ENCODE assay signal across 1 cellular context in the genomic region with DNA sequence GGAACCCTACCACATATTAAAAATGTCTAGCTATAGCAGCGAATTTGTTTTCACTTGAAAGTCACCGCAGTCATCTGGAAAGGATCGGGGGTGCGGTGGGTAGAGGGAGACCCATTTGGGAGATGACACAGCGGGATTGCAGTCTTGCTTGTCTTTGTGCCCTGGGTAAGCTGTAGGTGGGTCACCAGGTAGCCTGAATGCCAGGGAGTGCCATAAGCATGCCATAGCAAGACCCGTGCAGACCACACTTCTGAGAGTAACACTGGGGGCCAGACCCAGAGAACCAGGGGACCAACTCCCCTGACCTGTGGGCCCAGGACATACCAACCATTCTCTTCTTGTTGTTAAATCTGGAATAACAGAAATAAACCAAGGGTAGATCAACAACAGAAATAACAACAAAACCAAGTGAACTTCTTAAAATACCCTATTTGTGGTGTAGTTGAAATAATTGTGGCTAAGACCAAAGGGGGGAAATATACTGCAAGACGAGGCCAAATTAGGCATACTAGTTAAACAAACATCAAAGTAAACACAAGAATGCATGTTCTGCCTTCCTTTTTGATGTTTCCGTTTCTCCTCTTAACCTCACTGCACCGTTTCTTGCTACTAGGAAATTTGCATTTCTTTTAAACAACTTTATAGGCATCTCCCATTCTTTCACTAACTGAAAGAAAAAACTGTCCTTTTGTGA.
TF ChIP-seq lines count a peak whose summit lies in the region.

No MANE protein-coding gene starts in this region.

TF ChIP-seq in HepG2, 621 proteins besides CTCF, POLR2A, EP300 and RAD21 (continued from another document):
- no peak for TF ChIP-seq ZNF17 (CRISPR knock-in tag; IDR thresholded peaks at IDR 0.05)
- TF ChIP-seq ZNF446 (CRISPR knock-in tag; IDR thresholded peaks at IDR 0.05) = no peak
- no peak for TF ChIP-seq ZNF770 (CRISPR knock-in tag; IDR thresholded peaks at IDR 0.05)
- no peak for TF ChIP-seq REXO4 (CRISPR knock-in tag; IDR thresholded peaks at IDR 0.05; ENCODE audit: borderline replicate concordance)
- no peak for TF ChIP-seq DR1 (CRISPR knock-in tag; IDR thresholded peaks at IDR 0.05)
- no peak for TF ChIP-seq ZNF160 (CRISPR knock-in tag; IDR thresholded peaks at IDR 0.05)
- TF ChIP-seq EED (CRISPR knock-in tag; IDR thresholded peaks at IDR 0.05) = no peak
- no peak for TF ChIP-seq SP5 (CRISPR knock-in tag; IDR thresholded peaks at IDR 0.05; ENCODE audit: borderline replicate concordance, low read depth)
- no peak for TF ChIP-seq ZNF512 (CRISPR knock-in tag; IDR thresholded peaks at IDR 0.05)
- no peak for TF ChIP-seq ZKSCAN1 (IDR thresholded peaks at IDR 0.05; ENCODE audit: low read length)
- no peak for TF ChIP-seq ZNF512B (CRISPR knock-in tag; IDR thresholded peaks at IDR 0.05; ENCODE audit: borderline replicate concordance)
- no peak for TF ChIP-seq JARID2 (CRISPR knock-in tag; IDR thresholded peaks at IDR 0.05; ENCODE audit: insufficient replicate concordance)
- TF ChIP-seq HNRNPH1 (optimal IDR thresholded peaks at IDR 0.05; ENCODE audit: low read depth, low read length) = no peak
- TF ChIP-seq WIZ (CRISPR knock-in tag; IDR thresholded peaks at IDR 0.05) = no peak
- no peak for TF ChIP-seq STAG1 (CRISPR knock-in tag; IDR thresholded peaks at IDR 0.05)
- TF ChIP-seq ZNF496 (CRISPR knock-in tag; IDR thresholded peaks at IDR 0.05; ENCODE audit: insufficient replicate concordance) = no peak
- TF ChIP-seq ZNF232 (CRISPR knock-in tag; IDR thresholded peaks at IDR 0.05; ENCODE audit: borderline replicate concordance) = no peak
